ENCODE assay signal across 25 cellular contexts in genomic region chr19:23321953-23322549, GRCh38.
DNase-seq lines count a peak whose midpoint lies in the region; ATAC-seq, FAIRE-seq and TF ChIP-seq lines count a peak whose summit lies in the region.
"Had no signal": no experiment of that assay in that cellular context is flagged by ENCODE, and none has a peak within 500 bp of the region (broad histone marks: within the 10 kb centered on the region; RNA-seq: fewer than 3 reads in every experiment).

No MANE protein-coding gene starts in this region.

- ATAC-seq in RWPE2 (ENCODE audit: low read depth) (peak; percentile 22; the same call in 2 of the 3 replicates), left lobe of liver (peak; percentile 11), HG02763 (IDR thresholded peaks at IDR 0.05; ENCODE audit: unreplicated experiment) (no peak)
- ATAC-seq: activated naive CD4-positive, alpha-beta T cell treated with anti-CD3 and anti-CD28 coated beads, Interleukin-2, amount 50 U/mL, for 72 hours; pancreas had no signal

- peak; percentile 85 to 86 for DNase-seq in AML-193 (lab: John Stamatoyannopoulos, UW)
- DNase-seq in GF-D8 (lab: John Stamatoyannopoulos, UW): peak; percentile 52
- DNase-seq in RWPE2 (ENCODE audit: low spot score): no peak
- DNase-seq in left lobe of liver (ENCODE audit: low spot score): no peak
- no peak for DNase-seq in RCC 7860 (ENCODE audit: low spot score)
- no peak for DNase-seq in stimulated activated naive CD4-positive, alpha-beta T cell (lab: John Stamatoyannopoulos, UW)
- DNase-seq: activated CD4-positive, alpha-beta T cell treated with anti-CD3 and anti-CD28 coated beads, Interleukin-2, amount 10 ng/mL, durations not matched to agents 7 days and 5 days; activated effector memory CD4-positive, alpha-beta T cell treated with Interleukin-2 at 50 U/mL for 16 hours; amygdala; HCEC 1CT; NCI-H2029; NCI-H524 treated with DMSO at 0.1 percent for 48 hours; NK-92 treated with Interleukin-12 subunit alpha and Interleukin-12 subunit beta, amount 100 ng/mL, for 24 hours; pancreas; SHP77 treated with DMSO at 0.1 percent for 48 hours; T1000; tibial artery had no signal

- H3K4me1 ChIP-seq in RWPE2 (ENCODE audit: insufficient read depth, poor library complexity, severe bottlenecking): no peaks in the 10 kb centered on the region
- H3K4me1 ChIP-seq: neural progenitor cell, pancreas, tibial artery had no signal

- no peak overlapping the region for H3K27ac ChIP-seq in RWPE2 (ENCODE audit: poor library complexity, severe bottlenecking)
- H3K27ac ChIP-seq: BLaER1 treated with 17β-estradiol and CSF1 and Interleukin-3, amounts not matched to agents 10 nM and 100 nM; epithelial cell of prostate; hepatocyte; neural progenitor cell; pancreas; tibial artery had no signal

- TF ChIP-seq CTCF in RWPE2 (IDR thresholded peaks at IDR 0.05; ENCODE audit: poor library complexity, severe bottlenecking): no peak

- H3K4me3 ChIP-seq in RWPE2 (ENCODE audit: severe bottlenecking): no peak overlapping the region
- H3K4me3 ChIP-seq: BLaER1 treated with 17β-estradiol and CSF1 and Interleukin-3, amounts not matched to agents 10 nM and 100 nM; hepatocyte; neural progenitor cell; pancreas; smooth muscle cell; tibial artery had no signal

- no peaks in the 10 kb centered on the region for H3K36me3 ChIP-seq in RWPE2 (ENCODE audit: low read depth)
- H3K36me3 ChIP-seq: neural progenitor cell, pancreas had no signal

- FAIRE-seq in RCC 7860 (lab: Jason Lieb, UNC): no peak
- FAIRE-seq: G401.6, pancreas had no signal

- H3K9me3 ChIP-seq in RWPE2 (ENCODE audit: severe bottlenecking): peaks cover 2% of the 10 kb centered on the region
- H3K9me3 ChIP-seq: pancreas had no signal

- H3K27me3 ChIP-seq in RWPE2 (ENCODE audit: insufficient read depth, poor library complexity, severe bottlenecking): no peaks in the 10 kb centered on the region
- H3K27me3 ChIP-seq: hepatocyte, neural progenitor cell, pancreas, tibial artery had no signal

Comparison
In these comparisons a context has a peak if more than half of its experiments do, and no peak if none do; other contexts are left out.
1. DNase-seq: peak in AML-193 (2 of 2) and GF-D8 (single experiment); none in RWPE2 (single experiment), left lobe of liver (single experiment), RCC 7860 (single experiment) and stimulated activated naive CD4-positive, alpha-beta T cell (0 of 6).